Comparison of ENCODE assay signal across 31 cellular contexts in the genomic region with DNA sequence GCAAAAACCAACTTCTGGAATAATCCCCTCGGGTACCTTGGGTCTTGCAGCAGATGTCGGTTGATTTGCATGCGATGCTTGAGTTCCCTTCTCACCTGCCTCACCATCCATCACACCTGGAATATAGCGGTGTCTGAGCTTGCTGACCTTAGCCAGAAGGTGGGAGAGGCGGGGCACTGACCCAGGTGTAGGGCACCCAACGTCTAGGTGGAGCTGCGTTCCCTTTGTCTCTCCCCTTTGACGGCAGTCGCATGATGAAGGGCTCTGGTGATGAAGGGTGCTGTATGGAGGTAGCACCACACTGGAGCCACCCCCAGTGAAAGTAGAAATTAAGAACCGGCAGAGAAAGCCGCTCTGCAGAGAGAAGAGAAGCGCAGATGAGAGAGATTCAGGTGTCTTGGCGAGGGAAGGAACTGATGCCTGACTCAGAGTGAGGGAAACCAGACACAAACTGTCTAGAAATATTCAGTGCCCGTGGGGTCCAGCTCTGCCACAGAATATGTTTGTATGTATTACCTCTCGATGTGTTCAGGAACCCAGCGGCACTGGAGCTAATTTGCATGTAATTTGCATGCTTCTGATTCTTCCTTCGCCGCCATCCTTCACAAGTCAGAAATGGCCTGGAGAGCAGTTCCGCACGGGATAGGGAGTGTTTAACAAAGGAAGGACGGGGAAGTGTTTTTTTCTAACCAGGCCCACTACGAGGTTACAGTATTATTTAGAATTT. TPM values are rescaled to one million over a fixed set of nuclear protein-coding genes. Genes with fewer than 3 reads are reported as not detected.
DNase-seq lines count a peak whose midpoint lies in the region; ATAC-seq, FAIRE-seq and TF ChIP-seq lines count a peak whose summit lies in the region.
"Had no signal": no experiment of that assay in that cellular context is flagged by ENCODE, and none has a peak within 500 bp of the region (broad histone marks: within the 10 kb centered on the region; RNA-seq: fewer than 3 reads in every experiment).

No MANE protein-coding gene starts in this region.

- DNase-seq in GM12892 (ENCODE audit: insufficient read length) (no peak), OCI-LY7 (ENCODE audit: low spot score) (peak; percentile 41), sciatic nerve (ENCODE audit: low spot score) (peak; percentile 35), SW480 (ENCODE audit: low spot score) (no peak), SJCRH30 (no peak), CD1c-positive myeloid dendritic cell (ENCODE audit: extremely low spot score) (no peak)
- DNase-seq: activated CD4-positive, alpha-beta T cell treated with anti-CD3 and anti-CD28 coated beads, Interleukin-2, amount 10 ng/mL, durations not matched to agents 7 days and 5 days; activated gamma-delta T cell; activated naive CD8-positive, alpha-beta T cell treated with anti-CD3 and anti-CD28 coated beads, Interleukin-2, amount 10 ng/mL, durations not matched to agents 7 days and 5 days; activated T-cell treated with anti-CD3 and anti-CD28 coated beads, Interleukin-2, amount 50 U/mL, for 4 hours; aorta; DMS 273 treated with DMSO at 0.1 percent for 48 hours; hypothalamus; KBM-7; left cardiac atrium; NCI-H1105; NCI-H1930; NCI-H524 treated with DMSO at 0.1 percent for 48 hours; ovary; SHP77 treated with DMSO at 0.1 percent for 48 hours; small intestine; stomach; SW 1271; T-helper 9 cell; thyroid gland had no signal

- no peak overlapping the region for H3K27ac ChIP-seq in OCI-LY7 (ENCODE audit: low read depth, low read length, poor library complexity, severe bottlenecking)
- H3K27ac ChIP-seq in SJCRH30, result no peak overlapping the region
- H3K27ac ChIP-seq: gastroesophageal sphincter, ovary, stomach, thyroid gland, vagina had no signal

- peaks cover 23% of the 10 kb centered on the region for H3K4me1 ChIP-seq in OCI-LY7 (ENCODE audit: insufficient read depth, low read length, poor library complexity, severe bottlenecking)
- H3K4me1 ChIP-seq in SJCRH30, result no peaks in the 10 kb centered on the region
- H3K4me1 ChIP-seq: gastroesophageal sphincter, HAP-1, stomach, thyroid gland had no signal

- CTCF ChIA-PET in OCI-LY7 (lab: Charles Lee; ENCODE audit: unreplicated experiment), result no interaction called here

- no peak for TF ChIP-seq POLR2A in GM12892 (IDR thresholded peaks at IDR 0.05; ENCODE audit: low read depth, low read length)

- peak; percentile 51 for FAIRE-seq in GM12892 (lab: Jason Lieb, UNC)
- FAIRE-seq: small intestine had no signal

- intact Hi-C loops in OCI-LY7 (cut with micrococcal nuclease; ENCODE audit: unreplicated experiment) (no loop called here), sciatic nerve (cut with DNase I) (no loop called here)

- H3K36me3 ChIP-seq in OCI-LY7 (ENCODE audit: insufficient read depth, low read length), result no peaks in the 10 kb centered on the region
- no peaks in the 10 kb centered on the region for H3K36me3 ChIP-seq in SJCRH30
- H3K36me3 ChIP-seq: gastroesophageal sphincter, HAP-1, ovary, Peyer's patch, stomach, thyroid gland, vagina had no signal

- H3K9me2 ChIP-seq in OCI-LY7 (ENCODE audit: insufficient read depth, low read length), result no peaks in the 10 kb centered on the region

- H3K27me3 ChIP-seq in SJCRH30, result no peaks in the 10 kb centered on the region
- H3K27me3 ChIP-seq: gastroesophageal sphincter, ovary, Peyer's patch, stomach, thyroid gland, vagina had no signal

- peak overlapping the region; percentile 36; the same call in 1 of the 2 replicates for H2AFZ ChIP-seq in OCI-LY7 (ENCODE audit: low read length)

- H3K9me3 ChIP-seq in OCI-LY7 (ENCODE audit: low read length), result no peaks in the 10 kb centered on the region
- H3K9me3 ChIP-seq in SJCRH30 (replicated peaks), result no peaks in the 10 kb centered on the region
- H3K9me3 ChIP-seq: gastroesophageal sphincter, HAP-1, ovary, Peyer's patch, stomach, thyroid gland, vagina had no signal

- H3K4me2 ChIP-seq in OCI-LY7 (ENCODE audit: low read length), result peak overlapping the region; percentile 72

- POLR2A ChIA-PET in OCI-LY7 (lab: Charles Lee), result no interaction called here

- ATAC-seq in GM19452 (IDR thresholded peaks at IDR 0.05; ENCODE audit: unreplicated experiment) (peak; percentile 41), sciatic nerve (no peak)
- ATAC-seq: gastroesophageal sphincter, left cardiac atrium had no signal

- H3K4me3 ChIP-seq in OCI-LY7 (ENCODE audit: low read depth, low read length, poor library complexity, severe bottlenecking) (peak overlapping the region; percentile 52), SJCRH30 (no peak overlapping the region)
- H3K4me3 ChIP-seq: gastroesophageal sphincter, HAP-1, lung, ovary, Peyer's patch, stomach, thyroid gland, vagina had no signal

- H4K20me1 ChIP-seq in OCI-LY7 (ENCODE audit: insufficient read depth, low read length), result no peaks in the 10 kb centered on the region

- H3K79me2 ChIP-seq in OCI-LY7 (ENCODE audit: insufficient read depth, low read depth, low read length), result no peaks in the 10 kb centered on the region

- TF ChIP-seq CTCF in OCI-LY7 (conservative IDR thresholded peaks at IDR 0.05; ENCODE audit: low read length), result no peak

- no TSS peak for BruUV-seq in OCI-LY7 (replicated peaks; lab: Mats Ljungman, UMichigan)

RNA-seq across cellular contexts. Expression of a gene that starts 19.4 kb away (rescaled TPM):
- 26.6 TPM for polyA plus RNA-seq in GM12892 (2012; ENCODE audit: missing spikeins)
- 13.5 and 16.4 TPM in 2 replicates for total RNA-seq in OCI-LY7 (2014; rRNA removed; shearing (Covaris generic))
- total RNA-seq in OCI-LY7 (2022) (25.2 and 28.9 TPM in 2 replicates), sciatic nerve (2,463 TPM)
- 0.20 TPM in 1 of 2 replicates, not detected in the other for total RNA-seq in SJCRH30 (2014; rRNA removed; shearing (Covaris generic))

Comparison
In these comparisons a context has a peak if more than half of its experiments do, and no peak if none do; other contexts are left out.
1. DNase-seq: peak in OCI-LY7 (single experiment) and sciatic nerve (single experiment); none in GM12892 (single experiment), SW480 (single experiment), SJCRH30 (0 of 2) and CD1c-positive myeloid dendritic cell (single experiment).
2. RNA of a gene that starts 19.4 kb away (total RNA-seq): 2,463 TPM in sciatic nerve (single experiment); 13.5 to 28.9 TPM in OCI-LY7 and 0.20 TPM in SJCRH30; every median in the first group is over 10 times any median in the second.